In the genomic region with DNA sequence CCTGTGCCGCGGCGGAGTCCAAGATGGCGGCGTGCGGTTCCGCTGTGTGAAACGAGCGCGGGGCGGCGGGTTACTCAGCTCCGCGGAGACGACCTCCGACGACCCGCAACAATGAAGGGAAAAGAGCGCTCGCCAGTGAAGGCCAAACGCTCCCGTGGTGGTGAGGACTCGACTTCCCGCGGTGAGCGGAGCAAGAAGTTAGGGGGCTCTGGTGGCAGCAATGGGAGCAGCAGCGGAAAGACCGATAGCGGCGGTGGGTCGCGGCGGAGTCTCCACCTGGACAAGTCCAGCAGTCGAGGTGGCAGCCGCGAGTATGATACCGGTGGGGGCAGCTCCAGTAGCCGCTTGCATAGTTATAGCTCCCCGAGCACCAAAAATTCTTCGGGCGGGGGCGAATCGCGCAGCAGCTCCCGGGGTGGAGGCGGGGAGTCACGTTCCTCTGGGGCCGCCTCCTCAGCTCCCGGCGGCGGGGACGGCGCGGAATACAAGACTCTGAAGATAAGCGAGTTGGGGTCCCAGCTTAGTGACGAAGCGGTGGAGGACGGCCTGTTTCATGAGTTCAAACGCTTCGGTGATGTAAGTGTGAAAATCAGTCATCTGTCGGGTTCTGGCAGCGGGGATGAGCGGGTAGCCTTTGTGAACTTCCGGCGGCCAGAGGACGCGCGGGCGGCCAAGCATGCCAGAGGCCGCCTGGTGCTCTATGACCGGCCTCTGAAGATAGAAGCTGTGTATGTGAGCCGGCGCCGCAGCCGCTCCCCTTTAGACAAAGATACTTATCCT, we compare ENCODE assay signal across 1 cellular context.
A peak's percentile ranks its signal among the peaks of the same experiment; 100 is the strongest.
TF ChIP-seq lines count a peak whose summit lies in the region.

No MANE protein-coding gene starts in this region.

TF ChIP-seq in HCT116, 20 proteins besides CTCF, POLR2A, EP300 and RAD21:
- TF ChIP-seq SP1 (IDR thresholded peaks at IDR 0.05; ENCODE audit: low read depth) (no peak; the same call in none of the 2 replicates), EGR1 (IDR thresholded peaks at IDR 0.05; ENCODE audit: low read depth) (0 out of 2 replicates have a peak, but pooled peaks have one; percentile 59), CBX3 (IDR thresholded peaks at IDR 0.05; ENCODE audit: low read depth) (no peak), EZH2 (IDR thresholded peaks at IDR 0.05) (no peak), ZFX (IDR thresholded peaks at IDR 0.05) (0 out of 2 replicates have a peak, but pooled peaks have one; percentile 10), CEBPB (IDR thresholded peaks at IDR 0.05; ENCODE audit: low read depth) (no peak), SIN3A (IDR thresholded peaks at IDR 0.05; ENCODE audit: low read depth) (no peak), POLR2AphosphoS5 (IDR thresholded peaks at IDR 0.05; ENCODE audit: low read depth, low read length) (peak; percentile 78), YY1 (IDR thresholded peaks at IDR 0.05; ENCODE audit: extremely low read depth, insufficient replicate concordance, low read depth, low read length) (peak; percentile 97), ZNF274 (IDR thresholded peaks at IDR 0.05; ENCODE audit: low read depth, low read length) (no peak)
- TF ChIP-seq, protein P1, sequence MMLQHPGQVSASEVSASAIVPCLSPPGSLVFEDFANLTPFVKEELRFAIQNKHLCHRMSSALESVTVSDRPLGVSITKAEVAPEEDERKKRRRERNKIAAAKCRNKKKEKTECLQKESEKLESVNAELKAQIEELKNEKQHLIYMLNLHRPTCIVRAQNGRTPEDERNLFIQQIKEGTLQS (IDR thresholded peaks at IDR 0.05), result no peak
- TF ChIP-seq, protein P2, sequence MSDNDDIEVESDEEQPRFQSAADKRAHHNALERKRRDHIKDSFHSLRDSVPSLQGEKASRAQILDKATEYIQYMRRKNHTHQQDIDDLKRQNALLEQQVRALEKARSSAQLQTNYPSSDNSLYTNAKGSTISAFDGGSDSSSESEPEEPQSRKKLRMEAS (IDR thresholded peaks at IDR 0.05), result peak; percentile 51; the same call in 1 of the 2 replicates
- TF ChIP-seq, protein P3, sequence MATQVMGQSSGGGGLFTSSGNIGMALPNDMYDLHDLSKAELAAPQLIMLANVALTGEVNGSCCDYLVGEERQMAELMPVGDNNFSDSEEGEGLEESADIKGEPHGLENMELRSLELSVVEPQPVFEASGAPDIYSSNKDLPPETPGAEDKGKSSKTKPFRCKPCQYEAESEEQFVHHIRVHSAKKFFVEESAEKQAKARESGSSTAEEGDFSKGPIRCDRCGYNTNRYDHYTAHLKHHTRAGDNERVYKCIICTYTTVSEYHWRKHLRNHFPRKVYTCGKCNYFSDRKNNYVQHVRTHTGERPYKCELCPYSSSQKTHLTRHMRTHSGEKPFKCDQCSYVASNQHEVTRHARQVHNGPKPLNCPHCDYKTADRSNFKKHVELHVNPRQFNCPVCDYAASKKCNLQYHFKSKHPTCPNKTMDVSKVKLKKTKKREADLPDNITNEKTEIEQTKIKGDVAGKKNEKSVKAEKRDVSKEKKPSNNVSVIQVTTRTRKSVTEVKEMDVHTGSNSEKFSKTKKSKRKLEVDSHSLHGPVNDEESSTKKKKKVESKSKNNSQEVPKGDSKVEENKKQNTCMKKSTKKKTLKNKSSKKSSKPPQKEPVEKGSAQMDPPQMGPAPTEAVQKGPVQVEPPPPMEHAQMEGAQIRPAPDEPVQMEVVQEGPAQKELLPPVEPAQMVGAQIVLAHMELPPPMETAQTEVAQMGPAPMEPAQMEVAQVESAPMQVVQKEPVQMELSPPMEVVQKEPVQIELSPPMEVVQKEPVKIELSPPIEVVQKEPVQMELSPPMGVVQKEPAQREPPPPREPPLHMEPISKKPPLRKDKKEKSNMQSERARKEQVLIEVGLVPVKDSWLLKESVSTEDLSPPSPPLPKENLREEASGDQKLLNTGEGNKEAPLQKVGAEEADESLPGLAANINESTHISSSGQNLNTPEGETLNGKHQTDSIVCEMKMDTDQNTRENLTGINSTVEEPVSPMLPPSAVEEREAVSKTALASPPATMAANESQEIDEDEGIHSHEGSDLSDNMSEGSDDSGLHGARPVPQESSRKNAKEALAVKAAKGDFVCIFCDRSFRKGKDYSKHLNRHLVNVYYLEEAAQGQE (IDR thresholded peaks at IDR 0.05; ENCODE audit: low read depth), result no peak
